In the genomic region with DNA sequence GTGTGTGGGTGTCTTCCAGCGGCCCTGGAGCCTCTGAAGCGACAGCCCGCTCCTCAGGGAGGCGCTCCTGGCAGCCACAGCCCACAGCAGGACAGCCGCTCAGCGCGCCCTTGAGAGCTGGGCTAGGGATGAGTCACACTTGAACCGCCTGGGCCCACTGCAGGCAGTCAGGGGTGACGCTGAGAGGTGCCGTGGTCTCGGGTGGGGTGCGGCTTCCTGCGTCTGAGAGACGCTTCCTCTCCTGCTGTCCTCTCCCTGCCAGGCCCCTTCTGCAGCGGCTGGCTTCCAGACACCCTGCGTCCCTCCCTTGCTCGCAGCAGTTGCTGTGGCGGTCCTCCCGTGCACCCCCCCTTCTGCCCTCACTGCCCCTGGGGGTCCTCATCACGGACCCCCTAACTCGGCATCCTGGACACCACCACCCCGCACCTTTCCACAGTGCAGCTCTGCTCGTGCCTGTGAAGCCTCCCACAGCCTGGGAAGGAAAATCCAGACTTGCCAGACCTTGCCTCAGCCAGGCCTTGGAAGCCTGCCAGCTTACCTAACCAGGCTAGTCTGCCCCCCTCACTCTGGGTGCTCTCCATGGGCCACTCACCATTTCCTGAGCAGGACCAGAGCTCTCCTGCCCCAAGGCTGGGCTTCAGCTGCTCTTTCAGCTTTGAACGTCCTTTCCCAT, we compare ENCODE assay signal across 8 cellular contexts. TPM values are rescaled to one million over a fixed set of nuclear protein-coding genes. Genes with fewer than 3 reads are reported as not detected.
DNase-seq lines count a peak whose midpoint lies in the region; TF ChIP-seq lines count a peak whose summit lies in the region.

No MANE protein-coding gene starts in this region.

- H3K36me3 Mint-ChIP-seq in HFFc6 (ENCODE audit: low read depth) = 0 out of 2 replicates have a peak, but pooled peaks cover 4% of the 10 kb centered on the region
- peaks cover 47% of the 10 kb centered on the region for H3K36me3 Mint-ChIP-seq in dendritic cell treated with granulocyte-macrophage colony-stimulating factor and Interleukin-4, amounts not matched to agents 40 ng/mL and 50 ng/mL, for 4 days (ENCODE audit: low read depth)

- peak overlapping the region; percentile 34 for H3K4me3 Mint-ChIP-seq in HFFc6
- peak overlapping the region; percentile 51 for H3K4me3 Mint-ChIP-seq in dendritic cell treated with granulocyte-macrophage colony-stimulating factor and Interleukin-4, amounts not matched to agents 40 ng/mL and 50 ng/mL, for 4 days

- TF ChIP-seq CTCF in GM12873 (IDR thresholded peaks at IDR 0.05; ENCODE audit: insufficient read depth, low read depth, low read length, missing control alignments) (peak; percentile 22), HFFc6 (IDR thresholded peaks at IDR 0.05) (peak; percentile 25; the same call in 1 of the 2 replicates)

- no peaks in the 10 kb centered on the region for H3K9me3 Mint-ChIP-seq in HFFc6
- H3K9me3 Mint-ChIP-seq in dendritic cell treated with granulocyte-macrophage colony-stimulating factor and Interleukin-4, amounts not matched to agents 40 ng/mL and 50 ng/mL, for 4 days = no peaks in the 10 kb centered on the region

- peaks cover 14% of the 10 kb centered on the region for H3K4me1 Mint-ChIP-seq in HFFc6 (ENCODE audit: low read depth)
- H3K4me1 Mint-ChIP-seq in dendritic cell treated with granulocyte-macrophage colony-stimulating factor and Interleukin-4, amounts not matched to agents 40 ng/mL and 50 ng/mL, for 4 days (ENCODE audit: low read depth) = peaks cover 32% of the 10 kb centered on the region

- peaks cover 2% of the 10 kb centered on the region; the same call in 1 of the 2 replicates for H3K27me3 Mint-ChIP-seq in HFFc6 (ENCODE audit: insufficient read depth)
- peaks cover 2% of the 10 kb centered on the region for H3K27me3 Mint-ChIP-seq in dendritic cell treated with granulocyte-macrophage colony-stimulating factor and Interleukin-4, amounts not matched to agents 40 ng/mL and 50 ng/mL, for 4 days

- DNase-seq in HFFc6 (peak; percentile 78), NCI-H2029 treated with DMSO at 0.1 percent for 48 hours (lab: John Stamatoyannopoulos, UW) (peak; percentile 30), mucosa of gallbladder (ENCODE audit: low spot score) (peak; percentile 80), retina (no peak)
- DNase-seq in activated CD4-positive, alpha-beta T cell treated with anti-CD3 and anti-CD28 coated beads, Interleukin-2, amount 50 U/mL, for 1 hour = peak; percentile 90
- DNase-seq in stimulated activated CD8-positive, alpha-beta memory T cell treated with anti-CD3 and anti-CD28 coated beads, Interleukin-7, amount 100 ng/mL, for 48 hours (ENCODE audit: extremely low read depth in 1 of 2, low read depth in 1 of 2) = peak; percentile 61 to 78

- intact Hi-C loops in dendritic cell treated with granulocyte-macrophage colony-stimulating factor and Interleukin-4, amounts not matched to agents 40 ng/mL and 50 ng/mL, for 4 days (cut with micrococcal nuclease) = no loop called here

- peak overlapping the region; percentile 83 for H3K27ac Mint-ChIP-seq in HFFc6
- H3K27ac Mint-ChIP-seq in dendritic cell treated with granulocyte-macrophage colony-stimulating factor and Interleukin-4, amounts not matched to agents 40 ng/mL and 50 ng/mL, for 4 days = peak overlapping the region; percentile 83

RNA-seq across cellular contexts. Expression of a gene that starts 1.1 kb away (rescaled TPM):
- under 1 TPM; 0.16 to 0.34 (median 0.24) TPM for total RNA-seq in HFFc6 (2021; fragmentation: NEBNext Ultra II Directional; extraction: Animal tissue kit (Norgen Biotek cat#: 25700))
- 7.1 TPM for total RNA-seq in mucosa of gallbladder

RNA-seq across cellular contexts. Expression of a gene that starts 56.3 kb away (rescaled TPM):
- 1 to 10 TPM; 1.6 to 3.0 (median 2.7) TPM for total RNA-seq in HFFc6 (2021; fragmentation: NEBNext Ultra II Directional; extraction: Animal tissue kit (Norgen Biotek cat#: 25700))
- 20.7 TPM for total RNA-seq in mucosa of gallbladder
